Comparison of ENCODE assay signal across 1 cellular context in the genomic region with DNA sequence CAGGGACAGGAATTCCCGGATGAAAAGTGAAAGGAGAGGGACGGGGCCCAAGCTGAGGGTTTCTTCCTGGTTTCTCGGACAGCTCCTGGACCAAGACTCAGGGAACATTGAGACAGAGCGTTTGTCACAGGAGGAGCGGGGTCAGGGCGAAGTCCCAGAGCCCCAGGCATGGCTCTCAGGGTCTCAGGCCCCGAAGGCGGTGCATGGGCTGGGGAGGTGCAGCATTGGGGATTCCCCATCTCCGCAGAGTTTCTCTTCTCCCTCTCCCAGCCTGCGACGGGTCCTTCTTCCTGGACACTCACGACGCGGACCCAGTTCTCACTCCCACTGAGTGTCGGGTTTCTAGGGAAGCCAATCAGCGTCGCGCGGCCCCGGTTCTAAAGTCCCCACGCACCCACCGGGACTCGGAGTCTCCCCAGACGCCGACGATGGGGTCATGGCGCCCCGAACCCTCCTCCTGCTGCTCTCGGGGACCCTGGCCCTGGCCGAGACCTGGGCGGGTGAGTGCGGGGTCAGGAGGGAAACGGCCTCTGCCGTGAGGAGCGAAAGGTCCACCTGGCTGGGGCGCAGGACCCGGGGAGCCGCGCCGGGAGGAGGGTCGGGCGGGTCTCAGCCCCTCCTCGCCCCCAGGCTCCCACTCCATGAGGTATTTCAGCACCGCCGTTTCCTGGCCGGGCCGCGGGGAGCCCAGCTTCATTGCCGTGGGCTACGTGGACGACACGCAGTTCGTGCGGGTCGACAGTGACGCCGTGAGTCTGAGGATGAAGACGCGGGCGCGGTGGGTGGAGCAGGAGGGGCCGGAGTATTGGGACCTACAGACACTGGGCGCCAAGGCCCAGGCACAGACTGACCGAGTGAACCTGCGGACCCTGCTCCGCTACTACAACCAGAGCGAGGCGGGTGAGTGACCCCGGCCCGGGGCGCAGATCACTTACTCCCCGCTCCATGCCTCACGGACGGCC.
TF ChIP-seq lines count a peak whose summit lies in the region.

No MANE protein-coding gene starts in this region.

TF ChIP-seq in WTC11, 78 proteins besides CTCF, POLR2A, EP300 and RAD21 (continued from another document):
- TF ChIP-seq, protein P1, sequence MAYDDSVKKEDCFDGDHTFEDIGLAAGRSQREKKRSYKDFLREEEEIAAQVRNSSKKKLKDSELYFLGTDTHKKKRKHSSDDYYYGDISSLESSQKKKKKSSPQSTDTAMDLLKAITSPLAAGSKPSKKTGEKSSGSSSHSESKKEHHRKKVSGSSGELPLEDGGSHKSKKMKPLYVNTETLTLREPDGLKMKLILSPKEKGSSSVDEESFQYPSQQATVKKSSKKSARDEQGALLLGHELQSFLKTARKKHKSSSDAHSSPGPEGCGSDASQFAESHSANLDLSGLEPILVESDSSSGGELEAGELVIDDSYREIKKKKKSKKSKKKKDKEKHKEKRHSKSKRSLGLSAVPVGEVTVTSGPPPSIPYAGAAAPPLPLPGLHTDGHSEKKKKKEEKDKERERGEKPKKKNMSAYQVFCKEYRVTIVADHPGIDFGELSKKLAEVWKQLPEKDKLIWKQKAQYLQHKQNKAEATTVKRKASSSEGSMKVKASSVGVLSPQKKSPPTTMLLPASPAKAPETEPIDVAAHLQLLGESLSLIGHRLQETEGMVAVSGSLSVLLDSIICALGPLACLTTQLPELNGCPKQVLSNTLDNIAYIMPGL (CRISPR knock-in tag; IDR thresholded peaks at IDR 0.05): peak; percentile 15; the same call in 1 of the 2 replicates
- TF ChIP-seq ZNF138 (CRISPR knock-in tag; conservative IDR thresholded peaks at IDR 0.05): no peak
